Comparison of ENCODE assay signal across 8 cellular contexts in genomic region chr3:186806173-186807055, GRCh38. TPM values are rescaled to one million over a fixed set of nuclear protein-coding genes. Genes with fewer than 3 reads are reported as not detected.
A peak's percentile ranks its signal among the peaks of the same experiment; 100 is the strongest.
DNase-seq lines count a peak whose midpoint lies in the region; ATAC-seq and TF ChIP-seq lines count a peak whose summit lies in the region.

TSS of gene RFC4 (minus strand) at chr3:186806482. CDS start at chr3:186804713, 1,769 bp downstream.

- intact Hi-C loops in vagina (cut with DNase I): no loop called here

- H3K27ac ChIP-seq in right atrium auricular region (peak within 1 kb of the TSS; percentile 81 to 86), vagina (peak within 1 kb of the TSS; percentile 75)

- H3K4me3 Mint-ChIP-seq in T-helper 17 cell: peak within 1 kb of the TSS; percentile 91

- no peak for TF ChIP-seq CTCF in right atrium auricular region (IDR thresholded peaks at IDR 0.05)
- no peak for TF ChIP-seq CTCF in vagina (IDR thresholded peaks at IDR 0.05)

- H3K27ac Mint-ChIP-seq in T-helper 17 cell: peak within 1 kb of the TSS; percentile 89

- ATAC-seq in GM18498 (IDR thresholded peaks at IDR 0.05; ENCODE audit: unreplicated experiment) (peak; percentile 92), HG02840 (IDR thresholded peaks at IDR 0.05; ENCODE audit: low FRiP score, unreplicated experiment) (peak; percentile 87), T-helper 17 cell (peak; percentile 90)

- H3K4me3 ChIP-seq in right atrium auricular region (peak within 1 kb of the TSS; percentile 56 to 79), vagina (peak within 1 kb of the TSS; percentile 60 to 81)

- DNase-seq in NCI-H146 treated with DMSO at 0.1 percent for 48 hours (lab: John Stamatoyannopoulos, UW; ENCODE audit: unreplicated experiment) (peak; percentile 85), T-helper 17 cell (peak; percentile 72 to 73 (median 73)), amygdala (lab: John Stamatoyannopoulos, UW) (peak; percentile 14 to 89 (median 74)), right atrium auricular region (ENCODE audit: low spot score) (peak; percentile 87), pulmonary artery endothelial cell (ENCODE audit: low read depth, low spot score) (no peak), vagina (ENCODE audit: extremely low spot score in 2 of 2) (no peak)

- peaks cover 11% of the 10 kb centered on the region for H3K36me3 ChIP-seq in right atrium auricular region
- H3K36me3 ChIP-seq in vagina: no peaks in the 10 kb centered on the region

- peak in 1 of 2 donors; percentile 13 for TF ChIP-seq POLR2A in vagina (IDR thresholded peaks at IDR 0.05)

- H3K4me1 Mint-ChIP-seq in T-helper 17 cell: peaks cover 7% of the 10 kb centered on the region

- H3K27me3 ChIP-seq in right atrium auricular region (no peaks in the 10 kb centered on the region), vagina (no peaks in the 10 kb centered on the region)

- no peaks in the 10 kb centered on the region for H3K36me3 Mint-ChIP-seq in T-helper 17 cell (ENCODE audit: low read depth)

- H3K9me3 ChIP-seq in T-helper 17 cell (ENCODE audit: control insufficient read depth, low read length, poor library complexity, severe bottlenecking) (no peaks in the 10 kb centered on the region), right atrium auricular region (no peaks in the 10 kb centered on the region), vagina (no peaks in the 10 kb centered on the region)

- no peaks in the 10 kb centered on the region for H3K27me3 Mint-ChIP-seq in T-helper 17 cell

- peaks cover 0 to 17% of the 10 kb centered on the region in 2 donors for H3K4me1 ChIP-seq in right atrium auricular region
- H3K4me1 ChIP-seq in vagina: peaks cover 14% of the 10 kb centered on the region

RNA-seq across cellular contexts. Expression of gene RFC4, which starts in this region (rescaled TPM):
- total RNA-seq in T-helper 17 cell (10 to 100 TPM; 11.6 to 14.5 TPM), right atrium auricular region (1 to 10 TPM; 7.2 to 8.9 TPM), pulmonary artery endothelial cell (26.0 and 36.9 TPM in 2 replicates), vagina (8.3 TPM)

Comparison
In these comparisons a context has a peak if more than half of its experiments do, and no peak if none do; other contexts are left out.
1. DNase-seq: peak in NCI-H146 treated with DMSO at 0.1 percent for 48 hours (single experiment), T-helper 17 cell (3 of 3), amygdala (56 of 56) and right atrium auricular region (single experiment); none in pulmonary artery endothelial cell (single experiment) and vagina (0 of 2).
2. Peak in every context shown above with its lines, with median percentiles within 50 percentile points of each other: ATAC-seq.